ENCODE assay signal across 10 cellular contexts in genomic region chr7:128810997-128811396, GRCh38. TPM values are rescaled to one million over a fixed set of nuclear protein-coding genes. Genes with fewer than 3 reads are reported as not detected.
"Had no signal": no experiment of that assay in that cellular context is flagged by ENCODE, and none has a peak within 500 bp of the region (broad histone marks: within the 10 kb centered on the region; RNA-seq: fewer than 3 reads in every experiment).

No MANE protein-coding gene starts in this region.

- H3K36me3 Mint-ChIP-seq: IgD-negative memory B cell had no signal

- DNase-seq: GOT3, H7 had no signal

- H3K9me3 Mint-ChIP-seq: HFFc6, IgD-negative memory B cell had no signal

- H3K9ac ChIP-seq: GM23248 had no signal

- FAIRE-seq: HepG2 had no signal

- H3K27ac ChIP-seq: GM23248, HL-60 had no signal

- H3K4me3 Mint-ChIP-seq: HFFc6, IgD-negative memory B cell had no signal

- H3K27ac Mint-ChIP-seq: HFFc6, IgD-negative memory B cell had no signal

- H3K9me3 ChIP-seq: HAP-1 had no signal

- H3K4me1 ChIP-seq: HAP-1 had no signal

- H2AFZ ChIP-seq: GM23248 had no signal

- H3K4me3 ChIP-seq: GM23248, HAP-1 had no signal

RNA-seq across cellular contexts. Expression of gene OPN1SW, which starts 35.4 kb away (rescaled TPM):
- total RNA-seq: GM23248, H4, H7, HepG2, HFFc6, HT1080 had no signal
